Comparison of ENCODE assay signal across 16 cellular contexts in the genomic region with DNA sequence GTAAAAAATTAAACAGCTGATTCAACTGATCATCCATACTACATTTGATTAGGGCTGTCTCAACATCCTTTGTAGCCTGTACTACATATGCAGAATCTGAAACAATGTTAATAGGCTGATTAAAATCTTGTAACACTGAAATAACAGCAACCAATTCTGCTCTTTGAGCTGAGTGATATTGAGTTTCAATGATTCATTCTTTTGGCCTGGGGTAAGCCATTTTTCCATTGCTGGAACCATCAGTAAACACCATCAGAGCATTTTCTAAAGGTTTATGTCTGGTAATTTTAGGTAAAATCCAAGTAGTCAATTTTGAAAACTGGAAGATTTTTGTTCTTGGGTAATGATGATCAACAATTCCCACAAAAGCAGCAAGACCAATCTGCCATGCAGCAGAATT. TPM values are rescaled to one million over a fixed set of nuclear protein-coding genes. Genes with fewer than 3 reads are reported as not detected.
"Had no signal": no experiment of that assay in that cellular context is flagged by ENCODE, and none has a peak within 500 bp of the region (broad histone marks: within the 10 kb centered on the region; RNA-seq: fewer than 3 reads in every experiment).

No MANE protein-coding gene starts in this region.

RNA-seq across cellular contexts. Expression of a gene that starts 45.7 kb away (rescaled TPM):
- total RNA-seq: colonic mucosa; dermis microvascular lymphatic vessel endothelial cell; fibroblast of lung; frontal cortex; glomerular endothelial cell; heart left ventricle; liver; lung microvascular endothelial cell; mesenteric fat pad; mononuclear cell; naive thymus-derived CD8-positive, alpha-beta T cell; osteoblast; right atrium auricular region; sigmoid colon; stomach; thyroid gland had no signal
